1 cellular context compared by ENCODE assay signal in genomic region chr5:90409318-90410177, GRCh38.
TF ChIP-seq lines count a peak whose summit lies in the region.

TSS of gene CETN3 (minus strand) at chr5:90409756. CDS start at chr5:90409661, 95 bp downstream.

TF ChIP-seq in K562, 482 proteins besides CTCF, POLR2A, EP300 and RAD21 (continued from another document and continues in another):
- TF ChIP-seq CUX1 (CRISPR knock-in tag; IDR thresholded peaks at IDR 0.05) (peak; percentile 54; the same call in 1 of the 2 replicates), MAFG (tag; conservative IDR thresholded peaks at IDR 0.05) (no peak), RAD51 (IDR thresholded peaks at IDR 0.05; ENCODE audit: borderline replicate concordance, low read depth) (no peak; the same call in 1 of the 2 replicates), ZC3H4 (CRISPR knock-in tag; IDR thresholded peaks at IDR 0.05; ENCODE audit: borderline replicate concordance) (no peak), ETV1 (tag; conservative IDR thresholded peaks at IDR 0.05; ENCODE audit: low read depth) (0 out of 2 replicates have a peak, but pooled peaks have one; percentile 29), RBM17 (IDR thresholded peaks at IDR 0.05; ENCODE audit: borderline replicate concordance, low read depth, low read length) (no peak), ADNP (tag; IDR thresholded peaks at IDR 0.05) (no peak), HIVEP1 (CRISPR knock-in tag; IDR thresholded peaks at IDR 0.05) (no peak), SAP30 (IDR thresholded peaks at IDR 0.05; ENCODE audit: borderline replicate concordance, insufficient read depth, low read depth, low read length, poor library complexity, severe bottlenecking) (no peak), IRF1 (CRISPR knock-in tag; IDR thresholded peaks at IDR 0.05; ENCODE audit: borderline replicate concordance) (no peak), CHD4 (IDR thresholded peaks at IDR 0.05; ENCODE audit: insufficient read depth, insufficient replicate concordance, low read depth, low read length, poor library complexity, severe bottlenecking) (no peak), TEAD4 (IDR thresholded peaks at IDR 0.05; ENCODE audit: low read length) (peak; percentile 57), TEAD4 (CRISPR knock-in tag; IDR thresholded peaks at IDR 0.05; ENCODE audit: borderline replicate concordance) (0 out of 2 replicates have a peak, but pooled peaks have one; percentile 22), ZNF282 (CRISPR knock-in tag; IDR thresholded peaks at IDR 0.05) (no peak), NR2F6 (CRISPR knock-in tag; IDR thresholded peaks at IDR 0.05) (0 out of 2 replicates have a peak, but pooled peaks have one; percentile 64), PRPF4 (IDR thresholded peaks at IDR 0.05; ENCODE audit: insufficient read depth, low read depth, low read length, poor library complexity, severe bottlenecking) (no peak), TSHZ1 (CRISPR knock-in tag; IDR thresholded peaks at IDR 0.05) (no peak), SAFB2 (IDR thresholded peaks at IDR 0.05; ENCODE audit: borderline replicate concordance, low read depth, low read length, severe bottlenecking) (no peak), MCM5 (IDR thresholded peaks at IDR 0.05; ENCODE audit: low read depth) (no peak), HMG20B (CRISPR knock-in tag; IDR thresholded peaks at IDR 0.05) (peak; percentile 66; the same call in 1 of the 2 replicates), SPI1 (IDR thresholded peaks at IDR 0.05; ENCODE audit: borderline replicate concordance, low read depth, low read length) (peak; percentile 76; the same call in 1 of the 2 replicates), EWSR1 (IDR thresholded peaks at IDR 0.05; ENCODE audit: borderline replicate concordance, low read depth, partially characterized antibody) (no peak), NFE2 (IDR thresholded peaks at IDR 0.05; ENCODE audit: low read depth) (no peak), ZNF24 (IDR thresholded peaks at IDR 0.05) (0 out of 2 replicates have a peak, but pooled peaks have one; percentile 5), HMBOX1 (IDR thresholded peaks at IDR 0.05) (0 out of 2 replicates have a peak, but pooled peaks have one; percentile 6), FOSL1 (tag; conservative IDR thresholded peaks at IDR 0.05) (no peak), NFIC (IDR thresholded peaks at IDR 0.05) (peak; percentile 52), ZSCAN29 (IDR thresholded peaks at IDR 0.05) (no peak), SIN3A (IDR thresholded peaks at IDR 0.05; ENCODE audit: borderline replicate concordance in 2 of 2, control insufficient read depth in 1 of 2, low read depth in 2 of 2, low read length in 2 of 2) (peak; percentile 66 to 67; a peak in 2 of 4 replicates), NCOA1 (IDR thresholded peaks at IDR 0.05; ENCODE audit: low read depth) (no peak), CHCHD3 (CRISPR knock-in tag; IDR thresholded peaks at IDR 0.05) (peak; percentile 41; the same call in 1 of the 2 replicates), MYNN (IDR thresholded peaks at IDR 0.05) (no peak), MYNN (CRISPR knock-in tag; IDR thresholded peaks at IDR 0.05) (no peak), ARID1B (IDR thresholded peaks at IDR 0.05) (0 out of 2 replicates have a peak, but pooled peaks have one; percentile 36), ZNF311 (CRISPR knock-in tag; IDR thresholded peaks at IDR 0.05) (no peak), BDP1 (IDR thresholded peaks at IDR 0.05; ENCODE audit: insufficient read depth, insufficient read length) (no peak), BRF2 (IDR thresholded peaks at IDR 0.05; ENCODE audit: borderline replicate concordance, insufficient read depth, insufficient read length) (no peak), POLR2AphosphoS5 (IDR thresholded peaks at IDR 0.05; ENCODE audit: control insufficient read depth, insufficient read depth, low read depth, low read length) (peak; percentile 88), NFIX (CRISPR knock-in tag; IDR thresholded peaks at IDR 0.05; ENCODE audit: low read depth) (no peak), BRF1 (IDR thresholded peaks at IDR 0.05; ENCODE audit: borderline replicate concordance, extremely low read depth, insufficient read length) (no peak), ILF3 (IDR thresholded peaks at IDR 0.05; ENCODE audit: borderline replicate concordance) (peak; percentile 71; the same call in 1 of the 2 replicates), CREB3L1 (IDR thresholded peaks at IDR 0.05; ENCODE audit: borderline replicate concordance, low read depth) (peak; percentile 62; the same call in 1 of the 2 replicates), ELF1 (tag; IDR thresholded peaks at IDR 0.05) (no peak), ZBTB5 (IDR thresholded peaks at IDR 0.05) (no peak), ZKSCAN1 (IDR thresholded peaks at IDR 0.05; ENCODE audit: low read depth, low read length) (no peak), MCM2 (IDR thresholded peaks at IDR 0.05; ENCODE audit: low read depth) (no peak), SP1 (CRISPR knock-in tag; IDR thresholded peaks at IDR 0.05) (peak; percentile 64)
